In the genomic region with DNA sequence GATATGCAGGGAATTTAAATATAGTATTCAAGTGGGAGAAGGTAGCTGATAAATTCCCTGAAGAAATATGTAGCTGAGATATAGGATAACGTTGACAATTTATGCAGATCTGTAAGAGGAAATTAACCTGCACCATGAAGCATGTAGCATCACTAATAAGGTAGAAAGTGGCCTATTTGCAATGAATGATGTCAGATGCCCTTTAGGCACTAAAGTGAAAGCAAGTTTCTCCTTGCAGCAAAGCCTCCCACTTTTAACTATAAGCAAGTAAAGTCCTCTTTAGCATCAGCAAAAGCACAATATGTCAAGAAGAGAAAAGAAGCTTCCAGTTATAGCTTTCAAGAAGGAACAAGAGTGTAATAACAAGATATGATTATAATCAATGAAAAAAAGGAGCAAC, we compare ENCODE assay signal across 1 cellular context.
TF ChIP-seq lines count a peak whose summit lies in the region.

No MANE protein-coding gene starts in this region.

TF ChIP-seq in GM12878, 131 proteins besides CTCF, POLR2A, EP300 and RAD21 (continued from another document):
- TF ChIP-seq, protein P1, sequence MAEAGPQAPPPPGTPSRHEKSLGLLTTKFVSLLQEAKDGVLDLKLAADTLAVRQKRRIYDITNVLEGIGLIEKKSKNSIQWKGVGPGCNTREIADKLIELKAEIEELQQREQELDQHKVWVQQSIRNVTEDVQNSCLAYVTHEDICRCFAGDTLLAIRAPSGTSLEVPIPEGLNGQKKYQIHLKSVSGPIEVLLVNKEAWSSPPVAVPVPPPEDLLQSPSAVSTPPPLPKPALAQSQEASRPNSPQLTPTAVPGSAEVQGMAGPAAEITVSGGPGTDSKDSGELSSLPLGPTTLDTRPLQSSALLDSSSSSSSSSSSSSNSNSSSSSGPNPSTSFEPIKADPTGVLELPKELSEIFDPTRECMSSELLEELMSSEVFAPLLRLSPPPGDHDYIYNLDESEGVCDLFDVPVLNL (IDR thresholded peaks at IDR 0.05; ENCODE audit: low read depth, low read length) = no peak
- TF ChIP-seq, protein P2, sequence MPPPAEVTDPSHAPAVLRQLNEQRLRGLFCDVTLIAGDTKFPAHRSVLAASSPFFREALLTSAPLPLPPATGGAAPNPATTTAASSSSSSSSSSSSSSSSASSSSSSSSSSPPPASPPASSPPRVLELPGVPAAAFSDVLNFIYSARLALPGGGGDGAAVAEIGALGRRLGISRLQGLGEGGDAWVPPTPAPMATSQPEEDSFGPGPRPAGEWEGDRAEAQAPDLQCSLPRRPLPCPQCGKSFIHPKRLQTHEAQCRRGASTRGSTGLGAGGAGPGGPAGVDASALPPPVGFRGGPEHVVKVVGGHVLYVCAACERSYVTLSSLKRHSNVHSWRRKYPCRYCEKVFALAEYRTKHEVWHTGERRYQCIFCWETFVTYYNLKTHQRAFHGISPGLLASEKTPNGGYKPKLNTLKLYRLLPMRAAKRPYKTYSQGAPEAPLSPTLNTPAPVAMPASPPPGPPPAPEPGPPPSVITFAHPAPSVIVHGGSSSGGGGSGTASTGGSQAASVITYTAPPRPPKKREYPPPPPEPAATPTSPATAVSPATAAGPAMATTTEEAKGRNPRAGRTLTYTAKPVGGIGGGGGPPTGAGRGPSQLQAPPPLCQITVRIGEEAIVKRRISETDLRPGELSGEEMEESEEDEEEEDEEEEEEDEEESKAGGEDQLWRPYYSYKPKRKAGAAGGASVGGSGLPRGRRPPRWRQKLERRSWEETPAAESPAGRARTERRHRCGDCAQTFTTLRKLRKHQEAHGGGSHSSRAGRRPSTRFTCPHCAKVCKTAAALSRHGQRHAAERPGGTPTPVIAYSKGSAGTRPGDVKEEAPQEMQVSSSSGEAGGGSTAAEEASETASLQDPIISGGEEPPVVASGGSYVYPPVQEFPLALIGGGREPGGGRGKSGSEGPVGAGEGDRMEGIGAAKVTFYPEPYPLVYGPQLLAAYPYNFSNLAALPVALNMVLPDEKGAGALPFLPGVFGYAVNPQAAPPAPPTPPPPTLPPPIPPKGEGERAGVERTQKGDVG (CRISPR knock-in tag; IDR thresholded peaks at IDR 0.05) = no peak
- TF ChIP-seq BMI1 (IDR thresholded peaks at IDR 0.05; ENCODE audit: borderline replicate concordance) = no peak
- no peak for TF ChIP-seq CBFB (IDR thresholded peaks at IDR 0.05; ENCODE audit: low read depth)
- TF ChIP-seq CREM (IDR thresholded peaks at IDR 0.05; ENCODE audit: low read depth) = no peak
- TF ChIP-seq ESRRA (IDR thresholded peaks at IDR 0.05; ENCODE audit: low read length) = no peak
